Comparison of ENCODE assay signal across 29 cellular contexts in genomic region chr11:13349581-13349980, GRCh38.
"Had no signal": no experiment of that assay in that cellular context is flagged by ENCODE, and none has a peak within 500 bp of the region (broad histone marks: within the 10 kb centered on the region; RNA-seq: fewer than 3 reads in every experiment).

No MANE protein-coding gene starts in this region.

- H3K27me3 Mint-ChIP-seq: progenitor cell of endocrine pancreas had no signal

- H3K9me3 Mint-ChIP-seq: nephron, neural progenitor cell had no signal

- H3K4me2 ChIP-seq: neural progenitor cell, smooth muscle cell had no signal

- H3K4me1 Mint-ChIP-seq: nephron had no signal

- H3K27me3 ChIP-seq: esophagus squamous epithelium, heart right ventricle, neural progenitor cell, right lobe of liver, testis, tibial nerve, upper lobe of left lung had no signal

- H3K27ac Mint-ChIP-seq: nephron, neural progenitor cell, progenitor cell of endocrine pancreas had no signal

- ATAC-seq: heart right ventricle, left colon, left ventricle myocardium superior, lower lobe of right lung, right lobe of liver had no signal

- H3K36me3 ChIP-seq: neural progenitor cell had no signal

- H3K9me3 ChIP-seq: esophagus squamous epithelium, heart right ventricle, lower lobe of right lung, right lobe of liver, testis, tibial nerve, upper lobe of left lung had no signal

- H3K36me3 Mint-ChIP-seq: neural progenitor cell had no signal

- H3K4me3 Mint-ChIP-seq: nephron, neural progenitor cell had no signal

- H3K9ac ChIP-seq: neural progenitor cell, parathyroid adenoma had no signal

- DNase-seq: dermis blood vessel endothelial cell; effector memory CD4-positive, alpha-beta T cell; erythroblast; esophagus squamous epithelium; foreskin melanocyte; glutamatergic neuron; heart right ventricle; hippocampal formation; islet precursor cell; kidney glomerular epithelial cell; left colon; left ventricle myocardium superior; lower lobe of right lung; right lobe of liver; stimulated activated CD4-positive, alpha-beta T cell treated with anti-CD3 and anti-CD28 coated beads, Interleukin-12 subunit alpha, Interleukin-12 subunit beta, amount 100 ng/mL, for 4 hours; stimulated activated CD4-positive, alpha-beta T cell treated with anti-CD3 and anti-CD28 coated beads, Interleukin-1b, Interleukin-23, amount 100 ng/mL, for 48 hours; stimulated activated CD4-positive, alpha-beta T cell treated with anti-CD3 and anti-CD28 coated beads, Interleukin-4, amount 100 ng/mL, for 1 hour; stimulated activated CD8-positive, alpha-beta memory T cell treated with anti-CD3 and anti-CD28 coated beads, Interleukin-4, amount 100 ng/mL, for 48 hours; stimulated activated naive CD4-positive, alpha-beta T cell; substantia nigra; testis; upper lobe of left lung had no signal

- H3K4me3 ChIP-seq: coronary artery, esophagus squamous epithelium, heart right ventricle, lower lobe of right lung, neural progenitor cell, right lobe of liver, smooth muscle cell, testis, tibial nerve, upper lobe of left lung had no signal

- H3K27ac ChIP-seq: coronary artery, esophagus squamous epithelium, heart right ventricle, lower lobe of right lung, neural progenitor cell, parathyroid adenoma, right lobe of liver, testis, tibial nerve, upper lobe of left lung had no signal

- H3K4me1 ChIP-seq: neural progenitor cell, parathyroid adenoma, right lobe of liver, testis had no signal
